In the genomic region with DNA sequence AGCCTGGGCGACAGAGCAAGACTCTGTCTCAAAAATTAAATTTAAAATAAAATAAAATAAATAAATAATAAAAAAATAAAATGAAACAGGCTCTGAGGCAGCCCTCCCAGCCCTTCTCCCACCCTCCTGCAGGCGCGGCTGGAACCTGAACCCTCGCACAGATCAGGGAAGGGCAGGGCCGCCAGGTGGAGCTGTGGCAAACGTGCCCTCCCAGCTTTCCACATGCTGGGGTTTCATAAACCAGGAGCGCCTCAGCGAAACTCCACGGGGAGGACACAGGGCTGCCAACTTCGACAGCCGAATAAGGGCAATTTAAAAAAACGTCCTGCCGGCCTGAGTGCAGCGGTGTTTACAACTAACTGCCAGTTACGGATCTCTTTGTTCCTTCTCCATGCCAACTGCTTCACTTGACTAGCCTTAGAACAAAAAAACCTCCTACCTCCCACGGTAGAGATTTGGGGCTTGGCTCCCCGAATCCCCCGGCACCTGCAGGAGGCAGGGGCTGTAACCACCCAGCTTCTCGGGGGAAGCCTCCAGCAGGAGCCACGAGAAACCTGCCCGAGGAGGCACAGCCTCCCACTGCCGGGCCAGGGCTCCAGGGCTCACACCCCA, we compare ENCODE assay signal across 8 cellular contexts. TPM values are rescaled to one million over a fixed set of nuclear protein-coding genes. Genes with fewer than 3 reads are reported as not detected.
DNase-seq lines count a peak whose midpoint lies in the region; ATAC-seq and TF ChIP-seq lines count a peak whose summit lies in the region.

No MANE protein-coding gene starts in this region.

- H3K4me1 ChIP-seq in testis, result peaks cover 50% of the 10 kb centered on the region

- no peak for DNase-seq in GM13977 (ENCODE audit: low spot score)
- DNase-seq in NCI-H69 (lab: John Stamatoyannopoulos, UW), result peak; percentile 95
- DNase-seq in activated T-helper 9 cell treated with anti-CD3 and anti-CD28 coated beads, Interleukin-2, amount 50 U/mL, for 16 hours (ENCODE audit: low read depth), result peak; percentile 24
- peak; percentile 12 to 62 for DNase-seq in foreskin fibroblast
- DNase-seq in natural killer cell treated with Interleukin-12 subunit alpha and Interleukin-12 subunit beta and Interleukin-15 and Interleukin-18, amount 100 ng/mL, for 72 hours (ENCODE audit: low spot score), result peak; percentile 63
- peak; percentile 85 for DNase-seq in testis

- intact Hi-C loops in testis (cut with DNase I; ENCODE audit: low total_unique reads), result no loop called here

- H3K9me3 Mint-ChIP-seq in natural killer cell treated with Interleukin-12 subunit alpha and Interleukin-12 subunit beta and Interleukin-15 and Interleukin-18, amount 100 ng/mL, for 72 hours, result no peaks in the 10 kb centered on the region

- peaks cover 4% of the 10 kb centered on the region for H3K36me3 Mint-ChIP-seq in natural killer cell treated with Interleukin-12 subunit alpha and Interleukin-12 subunit beta and Interleukin-15 and Interleukin-18, amount 100 ng/mL, for 72 hours

- no peaks in the 10 kb centered on the region for H3K9me3 ChIP-seq in testis

- H3K27me3 ChIP-seq in testis, result no peaks in the 10 kb centered on the region

- H3K27ac ChIP-seq in testis, result peak overlapping the region in 1 of 2 donors; percentile 25

- H3K27ac Mint-ChIP-seq in natural killer cell treated with Interleukin-12 subunit alpha and Interleukin-12 subunit beta and Interleukin-15 and Interleukin-18, amount 100 ng/mL, for 72 hours, result no peak overlapping the region

- peak; percentile 72 for TF ChIP-seq CTCF in GM13977 (IDR thresholded peaks at IDR 0.05; ENCODE audit: extremely low read depth, insufficient read depth, missing control alignments)
- peak; percentile 26 for TF ChIP-seq CTCF in foreskin fibroblast (IDR thresholded peaks at IDR 0.05; ENCODE audit: low read depth, low read length)
- TF ChIP-seq CTCF in testis (IDR thresholded peaks at IDR 0.05), result peak; percentile 60 to 63 (median 61)

- H3K4me3 ChIP-seq in foreskin fibroblast (ENCODE audit: low read depth in 1 of 2, low read length in 2 of 2) (no peak overlapping the region), testis (peak overlapping the region in 1 of 2 donors; percentile 20)

- in situ Hi-C loops in GM13977 (cut with MboI; ENCODE audit: low pct_unique_long_range_greater_than_20kb, low sequenced_read_pairs, unreplicated experiment), result no loop called here

- no peak for TF ChIP-seq POLR2A in testis (IDR thresholded peaks at IDR 0.05)

- no peak overlapping the region for H3K4me3 Mint-ChIP-seq in natural killer cell treated with Interleukin-12 subunit alpha and Interleukin-12 subunit beta and Interleukin-15 and Interleukin-18, amount 100 ng/mL, for 72 hours

- WGBS in testis, 2 donors, result 16 to 21% methylated on average over 22 of the region's 22 CpGs

- H3K4me1 Mint-ChIP-seq in natural killer cell treated with Interleukin-12 subunit alpha and Interleukin-12 subunit beta and Interleukin-15 and Interleukin-18, amount 100 ng/mL, for 72 hours (ENCODE audit: low read depth in 2 of 2), result peaks cover 16 to 27% of the 10 kb centered on the region in 2 donors

- H3K36me3 ChIP-seq in testis (ENCODE audit: low read depth, missing control alignments), result no peaks in the 10 kb centered on the region

- no peaks in the 10 kb centered on the region for H3K27me3 Mint-ChIP-seq in natural killer cell treated with Interleukin-12 subunit alpha and Interleukin-12 subunit beta and Interleukin-15 and Interleukin-18, amount 100 ng/mL, for 72 hours

- peak in 1 of 2 donors; percentile 62 for ATAC-seq in natural killer cell treated with Interleukin-12 subunit alpha and Interleukin-12 subunit beta and Interleukin-15 and Interleukin-18, amount 100 ng/mL, for 72 hours
- ATAC-seq in HG02852 (IDR thresholded peaks at IDR 0.05; ENCODE audit: unreplicated experiment) (no peak), GM21717 (IDR thresholded peaks at IDR 0.05; ENCODE audit: unreplicated experiment) (no peak)

RNA-seq across cellular contexts. Expression of a gene that starts 15.9 kb away (rescaled TPM):
- total RNA-seq in natural killer cell treated with Interleukin-12 subunit alpha and Interleukin-12 subunit beta and Interleukin-15 and Interleukin-18, amount 100 ng/mL, for 72 hours, result 10 to 100 TPM; 39.2 to 60.6 TPM
- 10 to 100 TPM; 35.7 to 41.4 TPM for total RNA-seq in testis
- 22.3 TPM for polyA plus RNA-seq in testis (ENCODE audit: insufficient read depth, low read depth, low replicate concordance)

RNA-seq across cellular contexts. Expression of a gene that starts 35.9 kb away (rescaled TPM):
- total RNA-seq in natural killer cell treated with Interleukin-12 subunit alpha and Interleukin-12 subunit beta and Interleukin-15 and Interleukin-18, amount 100 ng/mL, for 72 hours, result 10 to 100 TPM; 23.2 to 50.6 TPM
- 10 to 100 TPM; 59.2 to 62.6 TPM for total RNA-seq in testis
- 24.7 TPM for polyA plus RNA-seq in testis (ENCODE audit: insufficient read depth, low read depth, low replicate concordance)
